In the genomic region with DNA sequence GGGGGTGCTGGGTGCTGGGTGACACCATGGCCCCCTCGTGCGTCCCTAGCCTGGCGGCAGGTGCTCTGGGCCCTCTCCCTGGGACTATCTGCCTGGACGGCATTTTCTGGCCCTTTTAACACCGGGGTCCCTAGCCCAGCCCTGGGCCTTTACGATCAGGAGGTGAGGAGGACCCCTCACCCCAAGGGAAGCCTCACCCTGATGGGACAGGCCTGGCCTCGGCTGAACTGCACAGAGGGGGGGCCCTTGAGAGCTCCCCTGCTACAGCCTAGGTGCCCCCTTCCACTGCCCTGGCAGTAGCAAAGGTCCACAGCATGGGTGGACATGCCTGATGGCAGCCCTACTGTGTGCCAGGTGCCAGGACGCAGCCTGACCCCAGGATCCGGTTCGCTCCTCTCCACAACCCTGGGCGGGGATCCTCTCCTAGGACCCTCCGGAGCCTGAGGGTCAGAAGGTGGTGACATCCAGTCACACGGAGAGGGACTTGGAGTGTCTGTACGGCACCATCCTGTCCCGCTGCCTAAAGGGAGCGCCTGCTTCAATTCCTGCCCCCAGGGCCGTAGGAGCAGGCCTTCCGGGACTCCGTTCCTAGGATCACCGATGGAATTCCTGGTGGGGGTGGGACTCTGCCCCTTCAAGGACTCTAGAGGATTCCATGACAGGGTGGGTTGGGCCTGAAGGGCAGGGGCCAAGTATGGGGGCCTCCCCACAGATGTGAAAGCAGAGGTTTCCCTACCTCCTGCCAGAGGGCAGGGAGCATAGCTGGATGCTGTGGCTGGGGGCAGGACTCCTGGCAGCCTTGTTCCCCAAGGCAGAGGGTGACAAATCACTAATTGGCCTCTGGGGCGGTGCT, we compare ENCODE assay signal across 19 cellular contexts. TPM values are rescaled to one million over a fixed set of nuclear protein-coding genes. Genes with fewer than 3 reads are reported as not detected.
A peak's percentile ranks its signal among the peaks of the same experiment; 100 is the strongest.
DNase-seq lines count a peak whose midpoint lies in the region; ATAC-seq, FAIRE-seq and TF ChIP-seq lines count a peak whose summit lies in the region.
"Had no signal": no experiment of that assay in that cellular context is flagged by ENCODE, and none has a peak within 500 bp of the region (broad histone marks: within the 10 kb centered on the region; RNA-seq: fewer than 3 reads in every experiment).

No MANE protein-coding gene starts in this region.

- no peaks in the 10 kb centered on the region for H3K27me3 ChIP-seq in small intestine (ENCODE audit: control insufficient read depth in 2 of 2, insufficient read depth in 2 of 2, low read length in 2 of 2)
- H3K27me3 ChIP-seq: hepatocyte had no signal

- H3K4me3 Mint-ChIP-seq in activated T-cell treated with anti-CD3 and anti-CD28 coated beads, Interleukin-2, amount 50 U/mL, for 24 hours: no peak overlapping the region
- no peak overlapping the region for H3K4me3 Mint-ChIP-seq in activated T-cell treated with anti-CD3 and anti-CD28 coated beads, Interleukin-2, amount 50 U/mL, for 72 hours
- no peak overlapping the region for H3K4me3 Mint-ChIP-seq in WTC11
- H3K4me3 Mint-ChIP-seq: CD8-positive, alpha-beta T cell; effector memory CD8-positive, alpha-beta T cell had no signal

- H3K27me3 Mint-ChIP-seq in activated T-cell treated with anti-CD3 and anti-CD28 coated beads, Interleukin-2, amount 50 U/mL, for 24 hours: no peaks in the 10 kb centered on the region
- no peaks in the 10 kb centered on the region for H3K27me3 Mint-ChIP-seq in activated T-cell treated with anti-CD3 and anti-CD28 coated beads, Interleukin-2, amount 50 U/mL, for 72 hours (ENCODE audit: low read depth)
- peaks cover 4% of the 10 kb centered on the region; the same call in 1 of the 2 replicates for H3K27me3 Mint-ChIP-seq in WTC11 (ENCODE audit: low read depth)

- H3K9me3 ChIP-seq in small intestine (ENCODE audit: control insufficient read depth, low read depth): no peaks in the 10 kb centered on the region

- POLR2A ChIA-PET in WTC11 (lab: Charles Lee): no interaction called here

- no peak overlapping the region for H3K4me3 ChIP-seq in small intestine (ENCODE audit: low read depth in 1 of 2, low read length in 2 of 2)
- H3K4me3 ChIP-seq: hepatocyte had no signal

- intact Hi-C loops in left colon (cut with DNase I, micrococcal nuclease): loop anchor here in 1 of 2 donors (5.0 kb wide), 1 partner anchor 218 kb away; no protein-coding TSS in a partner anchor

- no peaks in the 10 kb centered on the region for H3K36me3 Mint-ChIP-seq in activated T-cell treated with anti-CD3 and anti-CD28 coated beads, Interleukin-2, amount 50 U/mL, for 24 hours (ENCODE audit: low read depth)
- no peaks in the 10 kb centered on the region for H3K36me3 Mint-ChIP-seq in activated T-cell treated with anti-CD3 and anti-CD28 coated beads, Interleukin-2, amount 50 U/mL, for 72 hours (ENCODE audit: insufficient read depth in 2 of 2)
- H3K36me3 Mint-ChIP-seq in WTC11: no peaks in the 10 kb centered on the region
- H3K36me3 Mint-ChIP-seq: activated naive CD4-positive, alpha-beta T cell treated with anti-CD3 and anti-CD28 coated beads, Interleukin-2, amount 50 U/mL, for 72 hours; CD8-positive, alpha-beta T cell had no signal

- H3K9me3 Mint-ChIP-seq in activated T-cell treated with anti-CD3 and anti-CD28 coated beads, Interleukin-2, amount 50 U/mL, for 24 hours: no peaks in the 10 kb centered on the region
- peaks cover 1 to 2% of the 10 kb centered on the region in 2 donors for H3K9me3 Mint-ChIP-seq in activated T-cell treated with anti-CD3 and anti-CD28 coated beads, Interleukin-2, amount 50 U/mL, for 72 hours
- no peaks in the 10 kb centered on the region for H3K9me3 Mint-ChIP-seq in WTC11

- FAIRE-seq in small intestine (lab: Jason Lieb, UNC) (no peak), D721Med (lab: Jason Lieb, UNC) (no peak)
- FAIRE-seq: RCC 7860 had no signal

- TF ChIP-seq CTCF in WTC11 (IDR thresholded peaks at IDR 0.05) (no peak), D721Med (IDR thresholded peaks at IDR 0.05; ENCODE audit: insufficient read depth, missing control alignments) (no peak)

- DNase-seq in activated T-cell treated with anti-CD3 and anti-CD28 coated beads, Interleukin-2, amount 50 U/mL, for 24 hours: peak; percentile 22
- no peak for DNase-seq in activated T-cell treated with anti-CD3 and anti-CD28 coated beads, Interleukin-2, amount 50 U/mL, for 72 hours
- peak; percentile 7 for DNase-seq in WTC11 (ENCODE audit: low spot score)
- peak; percentile 12 to 31 for DNase-seq in left colon
- peak; percentile 49 for DNase-seq in small intestine
- DNase-seq in D721Med (ENCODE audit: insufficient read length, low spot score): no peak
- DNase-seq: CD8-positive, alpha-beta T cell; effector memory CD8-positive, alpha-beta T cell; Kasumi-1; NCI-H1105 treated with DMSO at 0.1 percent for 48 hours; NCI-H2171; SW 1271 had no signal

- no peak overlapping the region for H3K27ac Mint-ChIP-seq in activated T-cell treated with anti-CD3 and anti-CD28 coated beads, Interleukin-2, amount 50 U/mL, for 24 hours
- no peak overlapping the region for H3K27ac Mint-ChIP-seq in activated T-cell treated with anti-CD3 and anti-CD28 coated beads, Interleukin-2, amount 50 U/mL, for 72 hours
- no peak overlapping the region for H3K27ac Mint-ChIP-seq in WTC11
- H3K27ac Mint-ChIP-seq: activated naive CD4-positive, alpha-beta T cell treated with anti-CD3 and anti-CD28 coated beads, Interleukin-2, amount 50 U/mL, for 72 hours; CD8-positive, alpha-beta T cell; effector memory CD8-positive, alpha-beta T cell had no signal

- H3K36me3 ChIP-seq in small intestine (ENCODE audit: control insufficient read depth in 2 of 2, insufficient read depth in 2 of 2, low read length in 2 of 2): no peaks in the 10 kb centered on the region

- CTCF ChIA-PET in WTC11 (lab: Charles Lee): no interaction called here

- 14 to 64% (median 44%) methylated on average over 20 to 21 of the region's 21 CpGs for WGBS in small intestine, 3 donors

- H3K4me1 Mint-ChIP-seq in activated T-cell treated with anti-CD3 and anti-CD28 coated beads, Interleukin-2, amount 50 U/mL, for 24 hours (ENCODE audit: low read depth): no peaks in the 10 kb centered on the region
- H3K4me1 Mint-ChIP-seq in activated T-cell treated with anti-CD3 and anti-CD28 coated beads, Interleukin-2, amount 50 U/mL, for 72 hours (ENCODE audit: low read depth): no peaks in the 10 kb centered on the region
- no peaks in the 10 kb centered on the region for H3K4me1 Mint-ChIP-seq in WTC11

- peaks cover 0 to 2% of the 10 kb centered on the region in 2 donors for H3K4me1 ChIP-seq in small intestine (ENCODE audit: control insufficient read depth in 2 of 2, insufficient read depth in 1 of 2, low read depth in 1 of 2, low read length in 1 of 2)

- ATAC-seq in activated T-cell treated with anti-CD3 and anti-CD28 coated beads, Interleukin-2, amount 50 U/mL, for 72 hours (replicated peaks in 1 of 2): no peak
- ATAC-seq in WTC11 (no peak), left colon (no peak), HG03196 (IDR thresholded peaks at IDR 0.05; ENCODE audit: unreplicated experiment) (no peak), HG02763 (IDR thresholded peaks at IDR 0.05; ENCODE audit: unreplicated experiment) (no peak)
- ATAC-seq: activated naive CD4-positive, alpha-beta T cell treated with anti-CD3 and anti-CD28 coated beads, Interleukin-2, amount 50 U/mL, for 72 hours; CD8-positive, alpha-beta T cell; effector memory CD8-positive, alpha-beta T cell had no signal

- H3K27ac ChIP-seq in small intestine (ENCODE audit: low read depth in 1 of 2, low read length in 1 of 2): peak overlapping the region in 1 of 2 donors; percentile 42

TF ChIP-seq in WTC11, 78 proteins besides CTCF, POLR2A, EP300 and RAD21 (continues in another document):
- TF ChIP-seq E2F5 (CRISPR knock-in tag; IDR thresholded peaks at IDR 0.05) (no peak), ZNF671 (CRISPR knock-in tag; IDR thresholded peaks at IDR 0.05) (no peak), TP53 (CRISPR knock-in tag; IDR thresholded peaks at IDR 0.05) (no peak), ZNF138 (CRISPR knock-in tag; conservative IDR thresholded peaks at IDR 0.05) (no peak), EMX1 (CRISPR knock-in tag; IDR thresholded peaks at IDR 0.05) (no peak)
- TF ChIP-seq, protein P1, sequence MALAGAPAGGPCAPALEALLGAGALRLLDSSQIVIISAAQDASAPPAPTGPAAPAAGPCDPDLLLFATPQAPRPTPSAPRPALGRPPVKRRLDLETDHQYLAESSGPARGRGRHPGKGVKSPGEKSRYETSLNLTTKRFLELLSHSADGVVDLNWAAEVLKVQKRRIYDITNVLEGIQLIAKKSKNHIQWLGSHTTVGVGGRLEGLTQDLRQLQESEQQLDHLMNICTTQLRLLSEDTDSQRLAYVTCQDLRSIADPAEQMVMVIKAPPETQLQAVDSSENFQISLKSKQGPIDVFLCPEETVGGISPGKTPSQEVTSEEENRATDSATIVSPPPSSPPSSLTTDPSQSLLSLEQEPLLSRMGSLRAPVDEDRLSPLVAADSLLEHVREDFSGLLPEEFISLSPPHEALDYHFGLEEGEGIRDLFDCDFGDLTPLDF (CRISPR knock-in tag; IDR thresholded peaks at IDR 0.05): no peak

RNA-seq across cellular contexts. Expression of gene TH, which starts 33.0 kb away (rescaled TPM):
- total RNA-seq in activated T-cell treated with anti-CD3 and anti-CD28 coated beads, Interleukin-2, amount 50 U/mL, for 72 hours: not detected
- 0.16 TPM in 1 of 3 replicates, not detected in the others for total RNA-seq in WTC11 (2021)
- not detected for total RNA-seq in left colon
- 1 to 10 TPM in 1 of 3 donors, not detected in 2; 1.7 TPM for polyA plus RNA-seq in small intestine
- total RNA-seq: activated naive CD4-positive, alpha-beta T cell treated with anti-CD3 and anti-CD28 coated beads, Interleukin-2, amount 50 U/mL, for 72 hours; CD8-positive, alpha-beta T cell; G401 had no signal
- polyA plus RNA-seq: AG04450 had no signal

RNA-seq across cellular contexts. Expression of gene INS, which starts 43.6 kb away (rescaled TPM):
- total RNA-seq in activated T-cell treated with anti-CD3 and anti-CD28 coated beads, Interleukin-2, amount 50 U/mL, for 72 hours: not detected
- total RNA-seq in WTC11 (2021) (0.44 to 0.62 TPM in 2 of 3 replicates, not detected in the other), left colon (1 to 10 TPM in 1 of 2 donors, not detected in 1; 1.3 TPM)
- 100 to 1,000 TPM in 1 of 3 donors, 10 to 100 TPM in 1, under 1 TPM in 1; 0.58 to 124 (median 60.8) TPM for polyA plus RNA-seq in small intestine
- total RNA-seq: activated naive CD4-positive, alpha-beta T cell treated with anti-CD3 and anti-CD28 coated beads, Interleukin-2, amount 50 U/mL, for 72 hours; CD8-positive, alpha-beta T cell; G401; hepatocyte had no signal
- polyA plus RNA-seq: AG04450, hepatocyte had no signal

Comparison
In these comparisons a context has a peak if more than half of its experiments do, and no peak if none do; other contexts are left out.
1. DNase-seq: peak in activated T-cell treated with anti-CD3 and anti-CD28 coated beads, Interleukin-2, amount 50 U/mL, for 24 hours (single experiment), WTC11 (single experiment), left colon (2 of 2) and small intestine (single experiment); none in activated T-cell treated with anti-CD3 and anti-CD28 coated beads, Interleukin-2, amount 50 U/mL, for 72 hours (0 of 2) and D721Med (single experiment).